Comparison of ENCODE assay signal across 8 cellular contexts in the genomic region with DNA sequence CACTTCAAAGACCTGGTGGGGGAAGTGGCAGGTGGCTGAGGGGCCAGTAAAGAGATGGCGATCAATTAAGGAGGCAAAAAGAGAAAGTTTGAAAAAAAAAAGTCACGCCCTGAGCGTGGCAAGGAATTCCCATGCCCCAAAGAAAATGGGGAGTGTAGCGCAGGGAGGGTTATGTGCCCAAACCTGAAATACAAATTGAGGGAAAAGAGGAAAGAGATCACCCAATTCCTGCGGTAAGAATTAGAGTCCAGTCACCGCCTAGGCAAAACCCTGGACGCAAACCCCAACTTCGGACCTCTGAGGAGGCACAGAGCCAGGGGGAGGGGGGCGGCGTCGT. TPM values are rescaled to one million over a fixed set of nuclear protein-coding genes. Genes with fewer than 3 reads are reported as not detected.
DNase-seq lines count a peak whose midpoint lies in the region; ATAC-seq, FAIRE-seq and TF ChIP-seq lines count a peak whose summit lies in the region.

No MANE protein-coding gene starts in this region.

- H3K9me3 Mint-ChIP-seq in activated T-cell treated with anti-CD3 and anti-CD28 coated beads, Interleukin-2, amount 50 U/mL, for 72 hours: no peaks in the 10 kb centered on the region

- H3K4me3 ChIP-seq in adipocyte (ENCODE audit: low read length) (peak overlapping the region; percentile 84), HepG2 (replicated peaks in 1 of 3; ENCODE audit: insufficient read depth in 1 of 3, low read depth in 2 of 3, low read length in 3 of 3) (peak overlapping the region; percentile 67 to 78 (median 73)), transverse colon (peak overlapping the region; percentile 45 to 90 (median 82))

- TF ChIP-seq EP300 in HepG2 (IDR thresholded peaks at IDR 0.05; ENCODE audit: low read depth in 2 of 2, low read length in 2 of 2): no peak
- no peak for TF ChIP-seq EP300 in HepG2 (CRISPR knock-in tag; IDR thresholded peaks at IDR 0.05; ENCODE audit: borderline replicate concordance)
- no peak for TF ChIP-seq EP300 in transverse colon (IDR thresholded peaks at IDR 0.05; ENCODE audit: low read depth)

- peaks cover 5% of the 10 kb centered on the region for H3K27me3 ChIP-seq in adipocyte (replicated peaks; ENCODE audit: control insufficient read depth, insufficient read depth, low read length)
- no peaks in the 10 kb centered on the region for H3K27me3 ChIP-seq in HepG2 (ENCODE audit: control insufficient read depth in 1 of 2, insufficient read depth in 2 of 2, low read length in 2 of 2)
- no peaks in the 10 kb centered on the region for H3K27me3 ChIP-seq in transverse colon

- ATAC-seq in activated T-cell treated with anti-CD3 and anti-CD28 coated beads, Interleukin-2, amount 50 U/mL, for 72 hours (replicated peaks in 1 of 2): no peak
- ATAC-seq in HepG2 (no peak), GM21515 (IDR thresholded peaks at IDR 0.05; ENCODE audit: unreplicated experiment) (no peak)

- H3K27ac ChIP-seq in HepG2 (ENCODE audit: extremely low read length, insufficient read depth, low read length) (peak overlapping the region; percentile 78), transverse colon (peak overlapping the region; percentile 74 to 88 (median 84))

- H3K4me1 Mint-ChIP-seq in activated T-cell treated with anti-CD3 and anti-CD28 coated beads, Interleukin-2, amount 50 U/mL, for 72 hours (ENCODE audit: low read depth): no peaks in the 10 kb centered on the region

- CTCF ChIA-PET in HepG2 (lab: Yijun Ruan, JAX; ENCODE audit: low intra/inter-chr PET ratio, low total read pairs): no interaction called here

- peaks cover 11% of the 10 kb centered on the region for H3K27me3 Mint-ChIP-seq in activated T-cell treated with anti-CD3 and anti-CD28 coated beads, Interleukin-2, amount 50 U/mL, for 72 hours (ENCODE audit: low read depth)

- no peaks in the 10 kb centered on the region for H3K9me3 ChIP-seq in adipocyte (ENCODE audit: control insufficient read depth, low read length)
- H3K9me3 ChIP-seq in HepG2 (ENCODE audit: low read length): no peaks in the 10 kb centered on the region
- no peaks in the 10 kb centered on the region for H3K9me3 ChIP-seq in transverse colon

- TF ChIP-seq CTCF in HepG2 (CRISPR knock-in tag; IDR thresholded peaks at IDR 0.05): no peak
- no peak for TF ChIP-seq CTCF in transverse colon (IDR thresholded peaks at IDR 0.05)

- no peak for TF ChIP-seq POLR2A in HepG2 (IDR thresholded peaks at IDR 0.05; ENCODE audit: insufficient read depth in 1 of 2, low read depth in 2 of 2, low read length in 2 of 2)
- no peak for TF ChIP-seq POLR2A in transverse colon (IDR thresholded peaks at IDR 0.05)

- FAIRE-seq in HepG2 (lab: Jason Lieb, UNC) (no peak), RCC 7860 (lab: Jason Lieb, UNC) (no peak)

- no peaks in the 10 kb centered on the region for H4K20me1 ChIP-seq in HepG2 (ENCODE audit: insufficient read depth, low read length)

- no peak overlapping the region for H2AFZ ChIP-seq in HepG2 (ENCODE audit: low read length)

- 4% methylated on average over 11 of the region's 11 CpGs for WGBS in HepG2 (ENCODE audit: low lambda C conversion rate)
- WGBS in transverse colon (ENCODE audit: low coverage in 1 of 2), 2 donors: 31% methylated on average over 11 of the region's 11 CpGs; no CpG with 5 or more reads in 1 of the 2 donors

- in situ Hi-C loops in HepG2 (cut with HindIII; ENCODE audit: extremely low pct_ligation_motif_present, low pct_unique_long_range_greater_than_20kb): no loop called here
- in situ Hi-C loops in transverse colon (cut with MboI; ENCODE audit: low pct_ligation_motif_present in 1 of 4, low pct_unique_long_range_greater_than_20kb in 1 of 4, low sequenced_read_pairs in 3 of 4): loop anchor here (25.0 kb wide), 3 partner anchors 365 to 1290 kb away; a partner anchor contains a TSS

- BruUV-seq in HepG2 (replicated peaks; lab: Mats Ljungman, UMichigan): no TSS peak

- DNase-seq in activated T-cell treated with anti-CD3 and anti-CD28 coated beads, Interleukin-2, amount 50 U/mL, for 72 hours: no peak
- no peak for DNase-seq in activated T-cell treated with anti-CD3 and anti-CD28 coated beads, Interleukin-2, amount 50 U/mL, for 1 hour
- DNase-seq in adipocyte (ENCODE audit: low read depth) (no peak), HepG2 (ENCODE audit: low spot score) (no peak), transverse colon (no peak), RCC 7860 (ENCODE audit: low spot score) (no peak)
- DNase-seq in NK-92 treated with Interleukin-12 subunit alpha and Interleukin-12 subunit beta, amount 100 ng/mL, for 24 hours (lab: John Stamatoyannopoulos, UW): no peak

- H3K36me3 ChIP-seq in adipocyte (ENCODE audit: control insufficient read depth, insufficient read depth, low read length, severe bottlenecking) (no peaks in the 10 kb centered on the region), HepG2 (replicated peaks in 1 of 2; ENCODE audit: control insufficient read depth in 1 of 2, insufficient read depth in 2 of 2, low read length in 2 of 2) (no peaks in the 10 kb centered on the region), transverse colon (no peaks in the 10 kb centered on the region)

- no peaks in the 10 kb centered on the region for H3K36me3 Mint-ChIP-seq in activated T-cell treated with anti-CD3 and anti-CD28 coated beads, Interleukin-2, amount 50 U/mL, for 72 hours (ENCODE audit: insufficient read depth in 2 of 2)

- H3K79me2 ChIP-seq in HepG2 (ENCODE audit: insufficient read depth, low read length): no peaks in the 10 kb centered on the region

- TF ChIP-seq RAD21 in HepG2 (CRISPR knock-in tag; IDR thresholded peaks at IDR 0.05): no peak

- H3K4me3 Mint-ChIP-seq in activated T-cell treated with anti-CD3 and anti-CD28 coated beads, Interleukin-2, amount 50 U/mL, for 72 hours: no peak overlapping the region

- peaks cover 8% of the 10 kb centered on the region for H3K4me1 ChIP-seq in adipocyte (ENCODE audit: control insufficient read depth, insufficient read depth, low read length)
- H3K4me1 ChIP-seq in HepG2 (ENCODE audit: insufficient read depth, low read length): peaks cover 18% of the 10 kb centered on the region
- peaks cover 0 to 7% (median 3%) of the 10 kb centered on the region in 4 donors for H3K4me1 ChIP-seq in transverse colon

- POLR2A ChIA-PET in HepG2 (lab: Yijun Ruan, JAX): interaction anchor here (1.0 kb wide), 1 partner anchor 222 kb away, joined by 3 read pairs; no protein-coding TSS in a partner anchor

- H3K9ac ChIP-seq in adipocyte (ENCODE audit: low read length) (peak overlapping the region; percentile 86), HepG2 (ENCODE audit: insufficient read depth, low read depth, low read length) (peak overlapping the region; percentile 84; the same call in 1 of the 2 replicates)

- H3K4me2 ChIP-seq in HepG2 (ENCODE audit: low read depth, low read length): peak overlapping the region; percentile 74

- intact Hi-C loops in HepG2 (cut with micrococcal nuclease; ENCODE audit: unreplicated experiment) (no loop called here), transverse colon (cut with DNase I; ENCODE audit: low total_unique reads) (no loop called here)

- peak overlapping the region; percentile 84 for H3K27ac Mint-ChIP-seq in activated T-cell treated with anti-CD3 and anti-CD28 coated beads, Interleukin-2, amount 50 U/mL, for 72 hours

TF ChIP-seq in HepG2, 621 proteins besides CTCF, POLR2A, EP300 and RAD21:
- TF ChIP-seq ZNF556 (CRISPR knock-in tag; IDR thresholded peaks at IDR 0.05; ENCODE audit: borderline replicate concordance): peak; percentile 5; the same call in 1 of the 2 replicates
- no peak for TF ChIP-seq DNMT3B (CRISPR knock-in tag; conservative IDR thresholded peaks at IDR 0.05)

RNA-seq across cellular contexts. Expression of a gene that starts 0.6 kb away (rescaled TPM):
- 10 to 100 TPM; 16.3 to 20.5 TPM for total RNA-seq in activated T-cell treated with anti-CD3 and anti-CD28 coated beads, Interleukin-2, amount 50 U/mL, for 72 hours
- total RNA-seq in HepG2 (2016; rRNA removed; fragmentation: Illumina TruSeq; extraction: Trizol) (8.5 and 17.4 TPM in 2 replicates), transverse colon (10 to 100 TPM in 1 of 4 donors, 1 to 10 TPM in 3; 1.5 to 10.4 (median 4.6) TPM)
- 1.7 and 1.9 TPM in 2 replicates for total RNA-seq in HepG2 (2016; cell fraction: cytosol; rRNA removed; fragmentation: Illumina TruSeq; extraction: Trizol; ENCODE audit: low read depth)
- total RNA-seq in HepG2 (2016; cell fraction: insoluble cytoplasmic fraction; rRNA removed; fragmentation: Illumina TruSeq; extraction: Trizol): 9.8 and 13.8 TPM in 2 replicates
- 6.7 and 7.0 TPM in 2 replicates for total RNA-seq in HepG2 (2016; cell fraction: membrane; rRNA removed; fragmentation: Illumina TruSeq; extraction: Trizol)
- total RNA-seq in HepG2 (2016; cell fraction: nucleus; rRNA removed; fragmentation: Illumina TruSeq; extraction: Trizol): 4.9 and 5.3 TPM in 2 replicates
- 4.9 and 5.9 TPM in 2 replicates for polyA plus RNA-seq in HepG2 (2011; rRNA removed)
- polyA plus RNA-seq in HepG2 (2011; cell fraction: cytosol; rRNA removed): 3.0 and 3.7 TPM in 2 replicates
- polyA plus RNA-seq in HepG2 (2011; cell fraction: nucleus; rRNA removed): 1.5 and 2.0 TPM in 2 replicates
- polyA plus RNA-seq in HepG2 (2012): 3.7 and 5.0 TPM in 2 replicates
- 1.1 and 1.5 TPM in 2 replicates for polyA plus RNA-seq in HepG2 (2016; cell fraction: cytosol; fragmentation: Illumina TruSeq; extraction: Trizol; ENCODE audit: low read depth)
- 12.7 and 16.0 TPM in 2 replicates for polyA plus RNA-seq in HepG2 (2016; cell fraction: insoluble cytoplasmic fraction; fragmentation: Illumina TruSeq; extraction: Trizol; ENCODE audit: low read depth)
- 4.3 and 4.7 TPM in 2 replicates for polyA plus RNA-seq in HepG2 (2016; cell fraction: membrane; fragmentation: Illumina TruSeq; extraction: Trizol; ENCODE audit: low read depth)
- 5.6 and 6.8 TPM in 2 replicates for polyA plus RNA-seq in HepG2 (2016; cell fraction: nucleus; fragmentation: Illumina TruSeq; extraction: Trizol; ENCODE audit: insufficient read depth, low read depth)
- 2.7 and 8.9 TPM in 2 replicates for polyA minus RNA-seq in HepG2 (2011; rRNA and poly(A)+ RNA removed; ENCODE audit: low replicate concordance)
- polyA minus RNA-seq in HepG2 (2011; cell fraction: cytosol; rRNA and poly(A)+ RNA removed): 3.9 and 4.8 TPM in 2 replicates
- polyA minus RNA-seq in HepG2 (2011; cell fraction: nucleus; rRNA and poly(A)+ RNA removed): 4.2 and 4.7 TPM in 2 replicates
